ENCODE assay signal across 8 cellular contexts in genomic region chr6:139028242-139028657, GRCh38. TPM values are rescaled to one million over a fixed set of nuclear protein-coding genes. Genes with fewer than 3 reads are reported as not detected.
DNase-seq lines count a peak whose midpoint lies in the region; ATAC-seq and TF ChIP-seq lines count a peak whose summit lies in the region.

No MANE protein-coding gene starts in this region.

- H3K4me3 ChIP-seq in BJ (ENCODE audit: low read depth, low read length), result peak overlapping the region; percentile 68
- H3K4me3 ChIP-seq in IMR-90 (ENCODE audit: insufficient read depth, low read depth, low read length), result peak overlapping the region; percentile 98
- H3K4me3 ChIP-seq in mammary epithelial cell (replicated peaks in 1 of 3; ENCODE audit: insufficient read depth in 1 of 3, low read depth in 2 of 3, low read length in 3 of 3), result peak overlapping the region; percentile 81 to 98 (median 81)

- H3K27ac Mint-ChIP-seq in mesothelial cell of epicardium, result peak overlapping the region; percentile 96

- peak overlapping the region; percentile 46; the same call in 1 of the 2 replicates for H3K56ac ChIP-seq in IMR-90 (ENCODE audit: extremely low read depth, insufficient read depth, low read length)

- TF ChIP-seq CTCF in BJ (IDR thresholded peaks at IDR 0.05; ENCODE audit: insufficient read depth, low read depth, low read length) (no peak), IMR-90 (conservative IDR thresholded peaks at IDR 0.05; ENCODE audit: low read depth, low read length) (no peak), mammary epithelial cell (conservative IDR thresholded peaks at IDR 0.05 in 1 of 2, IDR thresholded peaks at IDR 0.05 in 1 of 2; ENCODE audit: extremely low read depth in 1 of 2, insufficient read depth in 1 of 2, low read depth in 1 of 2, low read length in 2 of 2) (no peak), mesothelial cell of epicardium (IDR thresholded peaks at IDR 0.05; ENCODE audit: unreplicated experiment) (no peak)

- peak overlapping the region; percentile 64 for H4K91ac ChIP-seq in IMR-90 (ENCODE audit: insufficient read depth, low read depth, low read length)

- peak overlapping the region; percentile 44 to 72; a peak in 2 of 4 replicates for H4K8ac ChIP-seq in IMR-90 (ENCODE audit: low read depth in 2 of 2, low read length in 2 of 2)

- no peak overlapping the region for H2BK15ac ChIP-seq in IMR-90 (ENCODE audit: low read depth, low read length)

- no peaks in the 10 kb centered on the region for H3K9me3 Mint-ChIP-seq in mesothelial cell of epicardium

- 0 out of 2 replicates have a peak overlapping the region, but pooled peaks have one; percentile 26 for H2BK20ac ChIP-seq in IMR-90 (ENCODE audit: low read depth, low read length)

- peaks cover 47% of the 10 kb centered on the region for H3K79me2 ChIP-seq in mammary epithelial cell (ENCODE audit: insufficient read depth, low read length)

- no peaks in the 10 kb centered on the region; the same call in 1 of the 2 replicates for H3K4me1 ChIP-seq in IMR-90 (ENCODE audit: control insufficient read depth, insufficient read depth, low read length)
- peaks cover 12% of the 10 kb centered on the region for H3K4me1 ChIP-seq in mammary epithelial cell (ENCODE audit: insufficient read depth, low read length)

- H2AFZ ChIP-seq in IMR-90 (replicated peaks; ENCODE audit: low read length, poor library complexity) (peak overlapping the region; percentile 98), mammary epithelial cell (ENCODE audit: low read depth, low read length) (peak overlapping the region; percentile 98)

- peak overlapping the region; percentile 54 for H3K4ac ChIP-seq in IMR-90 (ENCODE audit: low read depth, low read length)

- H3K4me3 Mint-ChIP-seq in mesothelial cell of epicardium, result peak overlapping the region; percentile 89

- peak overlapping the region; percentile 89 for H3K27ac ChIP-seq in IMR-90 (ENCODE audit: insufficient read depth, low read length)
- H3K27ac ChIP-seq in mammary epithelial cell (ENCODE audit: insufficient read depth, low read depth, low read length), result peak overlapping the region; percentile 83

- peak overlapping the region; percentile 54 for H3K23ac ChIP-seq in IMR-90 (ENCODE audit: low read depth, low read length)

- H3K14ac ChIP-seq in IMR-90 (replicated peaks; ENCODE audit: low read depth, low read length), result peak overlapping the region; percentile 38; the same call in 1 of the 2 replicates

- BruUV-seq in IMR-90 (replicated peaks; lab: Mats Ljungman, UMichigan) (no TSS peak), mammary epithelial cell (replicated peaks; lab: Mats Ljungman, UMichigan) (no TSS peak)

- peaks cover 23% of the 10 kb centered on the region for H3K4me1 Mint-ChIP-seq in mesothelial cell of epicardium

- no peak for DNase-seq in BJ (ENCODE audit: low read depth)
- DNase-seq in IMR-90, result no peak
- no peak for DNase-seq in mammary epithelial cell
- DNase-seq in mesothelial cell of epicardium (ENCODE audit: low spot score in 2 of 2, unreplicated experiment in 2 of 2), result no peak
- DNase-seq in A172 (ENCODE audit: low spot score), result no peak
- DNase-seq in activated CD8-positive, alpha-beta memory T cell treated with anti-CD3 and anti-CD28 coated beads for 24 hours, result no peak

- H3K27me3 ChIP-seq in BJ (ENCODE audit: control insufficient read depth, insufficient read depth, low read length) (no peaks in the 10 kb centered on the region), IMR-90 (ENCODE audit: control insufficient read depth, insufficient read depth, low read length) (no peaks in the 10 kb centered on the region), mammary epithelial cell (ENCODE audit: insufficient read depth, low read length) (no peaks in the 10 kb centered on the region)

- ATAC-seq in GM18870 (IDR thresholded peaks at IDR 0.05; ENCODE audit: unreplicated experiment) (peak; percentile 3), IMR-90 (ENCODE audit: low read depth) (no peak), HG03565 (IDR thresholded peaks at IDR 0.05; ENCODE audit: unreplicated experiment) (no peak)

- TF ChIP-seq RAD21 in IMR-90 (IDR thresholded peaks at IDR 0.05; ENCODE audit: low read length), result no peak

- H3K9ac ChIP-seq in IMR-90 (ENCODE audit: low read depth, low read length) (peak overlapping the region; percentile 85), mammary epithelial cell (ENCODE audit: insufficient read depth, low read length) (peak overlapping the region; percentile 81)

- H2AK5ac ChIP-seq in IMR-90 (ENCODE audit: low read depth, low read length), result no peak overlapping the region

- peak overlapping the region; percentile 4 for H2AK9ac ChIP-seq in IMR-90 (replicated peaks; ENCODE audit: low read depth, low read length, poor library complexity)

- POLR2A ChIA-PET in BJ (lab: Charles Lee), result no interaction called here
- POLR2A ChIA-PET in IMR-90 (lab: Charles Lee; ENCODE audit: unreplicated experiment), result no interaction called here

- H4K20me1 ChIP-seq in IMR-90 (ENCODE audit: insufficient read depth, low read length), result peaks cover 5% of the 10 kb centered on the region; the same call in 1 of the 2 replicates
- H4K20me1 ChIP-seq in mammary epithelial cell (ENCODE audit: insufficient read depth, low read length), result no peaks in the 10 kb centered on the region

- H3K9me1 ChIP-seq in IMR-90 (ENCODE audit: insufficient read depth, low read length), result peaks cover 6% of the 10 kb centered on the region; the same call in 1 of the 2 replicates

- in situ Hi-C loops in IMR-90 (cut with MboI; ENCODE audit: low sequenced_read_pairs) (no loop called here), mammary epithelial cell (cut with MboI; ENCODE audit: low sequenced_read_pairs in 2 of 2) (no loop called here)

- no peaks in the 10 kb centered on the region for H3K27me3 Mint-ChIP-seq in mesothelial cell of epicardium (ENCODE audit: low read depth)

- intact Hi-C loops in IMR-90 (cut with micrococcal nuclease) (no loop called here), mammary epithelial cell (cut with micrococcal nuclease) (loop anchor here (2.0 to 5.0 kb wide), 4 partner anchors 41 to 334 kb away; partner anchors contain the start of gene HECA)

- H3K36me3 ChIP-seq in BJ (ENCODE audit: control insufficient read depth, insufficient read depth, low read length) (peaks cover under 1% of the 10 kb centered on the region; the same call in 1 of the 2 replicates), IMR-90 (ENCODE audit: control insufficient read depth, insufficient read depth, low read length) (peaks cover 2% of the 10 kb centered on the region; the same call in 1 of the 2 replicates), mammary epithelial cell (ENCODE audit: insufficient read depth, low read length) (no peaks in the 10 kb centered on the region)

- H3K4me2 ChIP-seq in IMR-90 (ENCODE audit: low read depth, low read length) (peak overlapping the region; percentile 87), mammary epithelial cell (ENCODE audit: insufficient read depth, low read depth, low read length) (peak overlapping the region; percentile 85)

- TF ChIP-seq POLR2A in IMR-90 (IDR thresholded peaks at IDR 0.05; ENCODE audit: low read depth, low read length), result no peak

- H3K9me3 ChIP-seq in IMR-90 (ENCODE audit: control insufficient read depth, insufficient read depth, low read length), result no peaks in the 10 kb centered on the region
- H3K9me3 ChIP-seq in mammary epithelial cell (replicated peaks; ENCODE audit: insufficient read depth, low read length), result no peaks in the 10 kb centered on the region

- WGBS in IMR-90 (ENCODE audit: extremely low coverage in 2 of 2, insufficient read length in 1 of 2), 2 experiments, result 0% methylated on average over 6 of the region's 14 CpGs; no CpG with 5 or more reads in 1 of the 2 experiments
- WGBS in mammary epithelial cell (ENCODE audit: low coverage, missing lambda C conversion rate), result 1% methylated on average over 12 of the region's 14 CpGs

- H3K36me3 Mint-ChIP-seq in mesothelial cell of epicardium, result no peaks in the 10 kb centered on the region

- H2BK120ac ChIP-seq in IMR-90 (ENCODE audit: low read depth, low read length), result peak overlapping the region; percentile 59

- peaks cover 7 to 40% of the 10 kb centered on the region in 2 experiments for H3K79me1 ChIP-seq in IMR-90 (ENCODE audit: low read depth in 1 of 2, low read length in 2 of 2)

- H2BK5ac ChIP-seq in IMR-90 (ENCODE audit: low read depth, low read length, poor library complexity, severe bottlenecking), result no peak overlapping the region

- H4K5ac ChIP-seq in IMR-90 (ENCODE audit: low read depth, low read length), result no peak overlapping the region; the same call in 1 of the 2 replicates

- CTCF ChIA-PET in BJ (lab: Yijun Ruan, JAX), result no interaction called here
- CTCF ChIA-PET in IMR-90 (lab: Yijun Ruan, JAX), result no interaction called here
- CTCF ChIA-PET in mammary epithelial cell (lab: Charles Lee; ENCODE audit: low non-redundant PET), result no interaction called here

- dilution Hi-C loops in IMR-90 (cut with HindIII; ENCODE audit: low sequenced_read_pairs, unreplicated experiment), result no loop called here
- dilution Hi-C loops in mammary epithelial cell (cut with HindIII; ENCODE audit: low sequenced_read_pairs), result no loop called here

- no peak overlapping the region; the same call in 1 of the 2 replicates for H3K18ac ChIP-seq in IMR-90 (ENCODE audit: low read depth, low read length)

TF ChIP-seq in IMR-90, 13 proteins besides CTCF, POLR2A, EP300 and RAD21 (continues in another document):
- TF ChIP-seq CEBPB (IDR thresholded peaks at IDR 0.05; ENCODE audit: low read depth, low read length) (no peak), RCOR1 (IDR thresholded peaks at IDR 0.05; ENCODE audit: insufficient replicate concordance, low read length) (no peak), NFE2L2 (IDR thresholded peaks at IDR 0.05; ENCODE audit: low read depth, low read length) (no peak)

RNA-seq across cellular contexts. Expression of gene ABRACL, which starts 0.3 kb away (rescaled TPM):
- polyA plus RNA-seq in BJ (2011; rRNA removed) (13.1 and 23.1 TPM in 2 replicates), IMR-90 (2012; rRNA removed) (27.5 and 27.9 TPM in 2 replicates), mammary epithelial cell (65.2 TPM)
- polyA minus RNA-seq in BJ (2011; rRNA and poly(A)+ RNA removed), result 4.5 and 5.9 TPM in 2 replicates
- total RNA-seq in IMR-90 (2012; rRNA removed) (16.0 and 42.8 TPM in 2 replicates), mammary epithelial cell (10 to 100 TPM; 42.5 to 50.4 TPM), mesothelial cell of epicardium (60.6 to 63.0 TPM (median 60.9 TPM) in 3 replicates)
- 5.8 and 7.6 TPM in 2 replicates for polyA plus RNA-seq in IMR-90 (2012; cell fraction: cytosol; rRNA removed)
- polyA plus RNA-seq in IMR-90 (2012; cell fraction: nucleus; rRNA removed; ENCODE audit: low replicate concordance), result 2.0 and 6.9 TPM in 2 replicates
- polyA minus RNA-seq in mammary epithelial cell, result 9.5 TPM
- 112 and 133 TPM in 2 replicates for total RNA-seq in A172 (2014; rRNA removed; shearing (Covaris generic))

RNA-seq across cellular contexts. Expression of gene REPS1, which starts 40.2 kb away (rescaled TPM):
- polyA plus RNA-seq in BJ (2011; rRNA removed), result 27.2 and 29.9 TPM in 2 replicates
- 19.2 and 27.2 TPM in 2 replicates for polyA minus RNA-seq in BJ (2011; rRNA and poly(A)+ RNA removed)
- total RNA-seq in IMR-90 (2012; rRNA removed), result 21.1 and 21.9 TPM in 2 replicates
- polyA plus RNA-seq in IMR-90 (2012; rRNA removed), result 24.2 and 26.3 TPM in 2 replicates
- 8.4 and 9.4 TPM in 2 replicates for polyA plus RNA-seq in IMR-90 (2012; cell fraction: cytosol; rRNA removed)
- 14.5 and 47.7 TPM in 2 replicates for polyA plus RNA-seq in IMR-90 (2012; cell fraction: nucleus; rRNA removed; ENCODE audit: low replicate concordance)
- total RNA-seq in mammary epithelial cell, result 10 to 100 TPM; 39.5 to 55.8 TPM
- polyA plus RNA-seq in mammary epithelial cell, result 45.8 TPM
- polyA minus RNA-seq in mammary epithelial cell, result 55.7 TPM
- total RNA-seq in mesothelial cell of epicardium, result 85.6 to 95.4 TPM (median 89.4 TPM) in 3 replicates
- total RNA-seq in A172 (2014; rRNA removed; shearing (Covaris generic)), result 21.4 and 26.0 TPM in 2 replicates
